Comparison of ENCODE assay signal across 11 cellular contexts in the genomic region with DNA sequence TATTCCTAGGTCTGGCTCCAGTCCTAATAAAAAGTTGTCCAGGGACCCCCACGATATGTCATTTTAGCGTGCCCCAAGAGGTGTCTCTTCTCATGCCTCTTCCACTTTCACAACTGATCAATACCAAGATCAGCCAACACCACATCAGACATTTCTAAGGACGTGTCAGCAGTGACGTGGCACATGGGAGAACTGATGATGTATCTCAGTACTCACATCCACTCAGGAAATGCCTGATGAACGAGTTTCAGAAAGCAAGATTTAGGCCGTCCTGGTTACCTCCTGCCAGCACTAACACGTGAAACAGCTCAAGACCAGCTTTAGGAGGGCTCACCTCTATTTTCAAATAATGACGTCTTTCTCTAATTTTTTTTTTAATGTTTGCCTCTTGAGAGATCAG. TPM values are rescaled to one million over a fixed set of nuclear protein-coding genes. Genes with fewer than 3 reads are reported as not detected.
A peak's percentile ranks its signal among the peaks of the same experiment; 100 is the strongest.
DNase-seq lines count a peak whose midpoint lies in the region; ATAC-seq and TF ChIP-seq lines count a peak whose summit lies in the region.
"Had no signal": no experiment of that assay in that cellular context is flagged by ENCODE, and none has a peak within 500 bp of the region (broad histone marks: within the 10 kb centered on the region; RNA-seq: fewer than 3 reads in every experiment).

No MANE protein-coding gene starts in this region.

- POLR2A ChIA-PET in CD4-positive, alpha-beta memory T cell (lab: Charles Lee; ENCODE audit: partially characterized antibody), result interaction anchor here (0.6 to 0.9 kb wide), 2 partner anchors 20 to 45 kb away, joined by 3 to 5 read pairs; a partner anchor contains a TSS

- peak overlapping the region in 1 of 2 donors; percentile 3 for H3K4me3 ChIP-seq in CD4-positive, alpha-beta memory T cell (ENCODE audit: low read length in 2 of 2)
- H3K4me3 ChIP-seq in psoas muscle, result peak overlapping the region; percentile 15
- no peak overlapping the region for H3K4me3 ChIP-seq in endodermal cell (ENCODE audit: low read length)

- no peaks in the 10 kb centered on the region for H3K36me3 ChIP-seq in CD4-positive, alpha-beta memory T cell (ENCODE audit: insufficient read depth, low read length)
- H3K36me3 ChIP-seq in psoas muscle (ENCODE audit: insufficient read depth in 1 of 2, low read depth in 1 of 2) (no peaks in the 10 kb centered on the region), endodermal cell (ENCODE audit: control insufficient read depth, insufficient read depth, low read length) (no peaks in the 10 kb centered on the region)

- ATAC-seq in psoas muscle (peak in 1 of 4 donors; percentile 42), HG03354 (IDR thresholded peaks at IDR 0.05; ENCODE audit: poor library complexity, severe bottlenecking, unreplicated experiment) (no peak)

- TF ChIP-seq CTCF in psoas muscle (IDR thresholded peaks at IDR 0.05) (no peak), endodermal cell (conservative IDR thresholded peaks at IDR 0.05) (no peak)

- H3K4me1 Mint-ChIP-seq in CD4-positive, alpha-beta memory T cell, result peaks cover 54 to 81% (median 64%) of the 10 kb centered on the region in 4 donors
- H3K4me1 Mint-ChIP-seq in activated naive CD4-positive, alpha-beta T cell treated with anti-CD3 and anti-CD28 coated beads, Interleukin-2, amount 50 U/mL, for 24 hours, result peaks cover 80% of the 10 kb centered on the region
- H3K4me1 Mint-ChIP-seq in endodermal cell, result peaks cover 53% of the 10 kb centered on the region

- peaks cover 46% of the 10 kb centered on the region for H3K4me1 ChIP-seq in CD4-positive, alpha-beta memory T cell (ENCODE audit: insufficient read depth, low read length)
- H3K4me1 ChIP-seq in psoas muscle, result peaks cover 71% of the 10 kb centered on the region
- peaks cover 15% of the 10 kb centered on the region for H3K4me1 ChIP-seq in endodermal cell (ENCODE audit: control insufficient read depth, insufficient read depth, low read length)

- H3K9me3 ChIP-seq in CD4-positive, alpha-beta memory T cell (ENCODE audit: control insufficient read depth in 1 of 2, low read length in 2 of 2), result no peaks in the 10 kb centered on the region
- H3K9me3 ChIP-seq in psoas muscle, result no peaks in the 10 kb centered on the region
- H3K9me3 ChIP-seq in endodermal cell (ENCODE audit: control insufficient read depth, low read length), result no peaks in the 10 kb centered on the region

- H3K9me3 Mint-ChIP-seq in CD4-positive, alpha-beta memory T cell, result no peaks in the 10 kb centered on the region
- no peaks in the 10 kb centered on the region for H3K9me3 Mint-ChIP-seq in activated naive CD4-positive, alpha-beta T cell treated with anti-CD3 and anti-CD28 coated beads, Interleukin-2, amount 50 U/mL, for 24 hours
- H3K9me3 Mint-ChIP-seq in endodermal cell, result no peaks in the 10 kb centered on the region

- H3K27ac Mint-ChIP-seq in CD4-positive, alpha-beta memory T cell, result peak overlapping the region; percentile 83 to 97 (median 92)
- H3K27ac Mint-ChIP-seq in activated naive CD4-positive, alpha-beta T cell treated with anti-CD3 and anti-CD28 coated beads, Interleukin-2, amount 50 U/mL, for 24 hours, result peak overlapping the region; percentile 98
- no peak overlapping the region for H3K27ac Mint-ChIP-seq in endodermal cell
- H3K27ac Mint-ChIP-seq: B cell had no signal

- intact Hi-C loops in CD4-positive, alpha-beta memory T cell (cut with micrococcal nuclease), result loop anchor here (2.0 kb wide), 1 partner anchor 19 kb away; a partner anchor contains a TSS
- intact Hi-C loops in psoas muscle (cut with DNase I), result no loop called here

- H3K27me3 ChIP-seq in CD4-positive, alpha-beta memory T cell (ENCODE audit: insufficient read depth, low read length), result no peaks in the 10 kb centered on the region
- H3K27me3 ChIP-seq in psoas muscle (ENCODE audit: insufficient read depth in 3 of 3, low read length in 2 of 3) (no peaks in the 10 kb centered on the region), endodermal cell (ENCODE audit: control insufficient read depth, insufficient read depth, low read length, poor library complexity, severe bottlenecking) (no peaks in the 10 kb centered on the region)

- DNase-seq in CD4-positive, alpha-beta memory T cell, result peak; percentile 48 to 87 (median 60)
- DNase-seq in RKO (ENCODE audit: low spot score) (peak; percentile 38), psoas muscle (no peak), DMS153 treated with DMSO at 0.1 percent for 48 hours (lab: John Stamatoyannopoulos, UW; ENCODE audit: unreplicated experiment) (no peak), AG08395 (ENCODE audit: low spot score) (no peak), endodermal cell (no peak)
- DNase-seq: NCI-H774, nucleus accumbens had no signal

- H3K27me3 Mint-ChIP-seq in CD4-positive, alpha-beta memory T cell, result no peaks in the 10 kb centered on the region
- H3K27me3 Mint-ChIP-seq in activated naive CD4-positive, alpha-beta T cell treated with anti-CD3 and anti-CD28 coated beads, Interleukin-2, amount 50 U/mL, for 24 hours, result no peaks in the 10 kb centered on the region
- H3K27me3 Mint-ChIP-seq in endodermal cell (ENCODE audit: insufficient read depth), result no peaks in the 10 kb centered on the region
- H3K27me3 Mint-ChIP-seq: B cell had no signal

- H3K36me3 Mint-ChIP-seq in CD4-positive, alpha-beta memory T cell, result peaks cover 1 to 6% of the 10 kb centered on the region in 2 donors
- H3K36me3 Mint-ChIP-seq in activated naive CD4-positive, alpha-beta T cell treated with anti-CD3 and anti-CD28 coated beads, Interleukin-2, amount 50 U/mL, for 24 hours, result peaks cover 1% of the 10 kb centered on the region
- H3K36me3 Mint-ChIP-seq in endodermal cell (ENCODE audit: low read depth), result peaks cover 7% of the 10 kb centered on the region

- no peak overlapping the region for H3K9ac ChIP-seq in endodermal cell (ENCODE audit: extremely low read depth, low read length, poor library complexity, severe bottlenecking)

- CTCF ChIA-PET in CD4-positive, alpha-beta memory T cell (lab: Charles Lee; ENCODE audit: partially characterized antibody), result interaction anchor here (1.3 to 1.5 kb wide), 3 partner anchors 13 to 388 kb away, joined by 3 to 4 read pairs (median 4); no protein-coding TSS in a partner anchor

- 69 to 77% (median 69%) methylated on average over 8 of the region's 8 CpGs for WGBS in psoas muscle, 3 donors
- 94 to 97% methylated on average over 3 to 8 of the region's 8 CpGs for WGBS in endodermal cell (ENCODE audit: insufficient coverage in 1 of 2, insufficient read length in 1 of 2), 2 experiments

- H3K27ac ChIP-seq in CD4-positive, alpha-beta memory T cell (ENCODE audit: low read depth, low read length), result peak overlapping the region; percentile 46
- H3K27ac ChIP-seq in psoas muscle (peak overlapping the region; percentile 72), endodermal cell (ENCODE audit: low read depth, low read length) (no peak overlapping the region)

- H3K4me3 Mint-ChIP-seq in CD4-positive, alpha-beta memory T cell, result peak overlapping the region; percentile 50 to 85 (median 74)
- H3K4me3 Mint-ChIP-seq in activated naive CD4-positive, alpha-beta T cell treated with anti-CD3 and anti-CD28 coated beads, Interleukin-2, amount 50 U/mL, for 24 hours, result peak overlapping the region; percentile 86
- H3K4me3 Mint-ChIP-seq in endodermal cell, result no peak overlapping the region
- H3K4me3 Mint-ChIP-seq: B cell had no signal

RNA-seq across cellular contexts. Expression of a gene that starts 19.6 kb away (rescaled TPM):
- total RNA-seq in CD4-positive, alpha-beta memory T cell, result 10 to 100 TPM; 29.2 to 30.3 TPM
- polyA plus RNA-seq in CD4-positive, alpha-beta memory T cell, result 10 to 100 TPM; 15.1 to 21.9 TPM
- total RNA-seq in psoas muscle (10 to 100 TPM; 11.2 to 14.8 (median 12.7) TPM), endodermal cell (10 to 100 TPM; 47.5 to 49.7 TPM)
- 10 to 100 TPM in 1 of 3 donors, 1 to 10 TPM in 2; 8.0 to 14.5 (median 8.3) TPM for polyA plus RNA-seq in psoas muscle
- 77.0 TPM for polyA plus RNA-seq in endodermal cell (2013, experiment 1 of 2)
- polyA plus RNA-seq in endodermal cell (2013, experiment 2 of 2), result 77.0 TPM

Comparison
In these comparisons a context has a peak if more than half of its experiments do, and no peak if none do; other contexts are left out.
1. DNase-seq: peak in CD4-positive, alpha-beta memory T cell (5 of 5) and RKO (single experiment); none in psoas muscle (0 of 2), DMS153 treated with DMSO at 0.1 percent for 48 hours (single experiment), AG08395 (single experiment) and endodermal cell (single experiment).